In genomic region chr21:44880762-44881585, GRCh38 we compare ENCODE assay signal across 8 cellular contexts. TPM values are rescaled to one million over a fixed set of nuclear protein-coding genes. Genes with fewer than 3 reads are reported as not detected.
DNase-seq lines count a peak whose midpoint lies in the region; ATAC-seq, FAIRE-seq and TF ChIP-seq lines count a peak whose summit lies in the region.

No MANE protein-coding gene starts in this region.

- WGBS in IMR-90 (ENCODE audit: extremely low coverage in 2 of 2, insufficient read length in 1 of 2), 2 experiments, result no CpG with 5 or more reads among the region's 6 CpGs
- WGBS in small intestine, 3 donors, result 40 to 51% (median 47%) methylated on average over 6 of the region's 6 CpGs

- H3K36me3 ChIP-seq in ACC112 (ENCODE audit: insufficient read depth, low read length) (no peaks in the 10 kb centered on the region), IMR-90 (ENCODE audit: control insufficient read depth, insufficient read depth, low read length) (no peaks in the 10 kb centered on the region), small intestine (ENCODE audit: control insufficient read depth in 2 of 2, insufficient read depth in 2 of 2, low read length in 2 of 2) (no peaks in the 10 kb centered on the region)

- H3K27ac Mint-ChIP-seq in activated CD8-positive, alpha-beta T cell treated with anti-CD3 and anti-CD28 coated beads, Interleukin-2, amount 10 ng/mL, durations not matched to agents 7 days and 5 days, result peak overlapping the region; percentile 80

- H3K4me2 ChIP-seq in IMR-90 (ENCODE audit: low read depth, low read length), result peak overlapping the region; percentile 30; the same call in 1 of the 2 replicates

- no peak for TF ChIP-seq CTCF in IMR-90 (conservative IDR thresholded peaks at IDR 0.05; ENCODE audit: low read depth, low read length)

- H2BK120ac ChIP-seq in IMR-90 (ENCODE audit: low read depth, low read length), result peak overlapping the region; percentile 50

- H3K79me1 ChIP-seq in IMR-90 (ENCODE audit: low read depth in 1 of 2, low read length in 2 of 2), result no peaks in the 10 kb centered on the region; a peak in 1 of 4 replicates

- H2AK9ac ChIP-seq in IMR-90 (replicated peaks; ENCODE audit: low read depth, low read length, poor library complexity), result no peak overlapping the region

- TF ChIP-seq RAD21 in IMR-90 (IDR thresholded peaks at IDR 0.05; ENCODE audit: low read length), result no peak

- H3K27me3 Mint-ChIP-seq in activated CD8-positive, alpha-beta T cell treated with anti-CD3 and anti-CD28 coated beads, Interleukin-2, amount 10 ng/mL, durations not matched to agents 7 days and 5 days (ENCODE audit: low read depth), result no peaks in the 10 kb centered on the region

- H3K4me1 ChIP-seq in ACC112 (ENCODE audit: control insufficient read depth, insufficient read depth, low read length, unreplicated experiment), result peaks cover 18% of the 10 kb centered on the region
- peaks cover 6% of the 10 kb centered on the region for H3K4me1 ChIP-seq in IMR-90 (ENCODE audit: control insufficient read depth, insufficient read depth, low read length)
- H3K4me1 ChIP-seq in small intestine (ENCODE audit: control insufficient read depth in 2 of 2, insufficient read depth in 1 of 2, low read depth in 1 of 2, low read length in 1 of 2), result peaks cover 0 to 5% of the 10 kb centered on the region in 2 donors

- H4K8ac ChIP-seq in IMR-90 (ENCODE audit: low read depth in 2 of 2, low read length in 2 of 2), result peak overlapping the region in 1 of 2 experiments; percentile 56; a peak in 2 of 4 replicates

- H2BK20ac ChIP-seq in IMR-90 (ENCODE audit: low read depth, low read length), result peak overlapping the region; percentile 2; the same call in 1 of the 2 replicates

- H2BK15ac ChIP-seq in IMR-90 (ENCODE audit: low read depth, low read length), result 0 out of 3 replicates have a peak overlapping the region, but pooled peaks have one; percentile 31

- dilution Hi-C loops in IMR-90 (cut with HindIII; ENCODE audit: low sequenced_read_pairs, unreplicated experiment), result no loop called here

- H3K56ac ChIP-seq in IMR-90 (ENCODE audit: extremely low read depth, insufficient read depth, low read length), result no peak overlapping the region

- H3K27me3 ChIP-seq in ACC112 (ENCODE audit: insufficient read depth, low read length) (no peaks in the 10 kb centered on the region), IMR-90 (ENCODE audit: control insufficient read depth, insufficient read depth, low read length) (peaks cover 3% of the 10 kb centered on the region; the same call in 1 of the 2 replicates), small intestine (ENCODE audit: control insufficient read depth in 2 of 2, insufficient read depth in 2 of 2, low read length in 2 of 2) (peaks cover 0 to 2% of the 10 kb centered on the region in 2 donors)

- H3K9me3 ChIP-seq in IMR-90 (ENCODE audit: control insufficient read depth, insufficient read depth, low read length) (peaks cover 4% of the 10 kb centered on the region; the same call in 1 of the 2 replicates), small intestine (ENCODE audit: control insufficient read depth, low read depth) (no peaks in the 10 kb centered on the region)

- no peak overlapping the region for H3K9ac ChIP-seq in IMR-90 (ENCODE audit: low read depth, low read length)

- peak overlapping the region; percentile 38 for H3K4ac ChIP-seq in IMR-90 (ENCODE audit: low read depth, low read length)

- POLR2A ChIA-PET in IMR-90 (lab: Charles Lee; ENCODE audit: unreplicated experiment), result no interaction called here
- POLR2A ChIA-PET in activated CD8-positive, alpha-beta T cell treated with anti-CD3 and anti-CD28 coated beads, Interleukin-2, amount 10 ng/mL, durations not matched to agents 7 days and 5 days (lab: Charles Lee), result no interaction called here

- no peak overlapping the region for H3K4me3 ChIP-seq in ACC112 (ENCODE audit: low read depth, low read length)
- H3K4me3 ChIP-seq in IMR-90 (ENCODE audit: insufficient read depth, low read depth, low read length), result no peak overlapping the region
- no peak overlapping the region for H3K4me3 ChIP-seq in small intestine (ENCODE audit: low read depth in 1 of 2, low read length in 2 of 2)

- DNase-seq in IMR-90 (peak; percentile 71), kidney glomerular epithelial cell (lab: John Stamatoyannopoulos, UW) (peak; percentile 74), small intestine (no peak), T-helper 9 cell (no peak)
- DNase-seq in activated CD8-positive, alpha-beta T cell treated with anti-CD3 and anti-CD28 coated beads, Interleukin-2, amount 10 ng/mL, durations not matched to agents 7 days and 5 days, result no peak

- in situ Hi-C loops in IMR-90 (cut with MboI; ENCODE audit: low sequenced_read_pairs), result loop anchor here (5.0 kb wide), 1 partner anchor 46 kb away; no protein-coding TSS in a partner anchor

- H4K20me1 ChIP-seq in IMR-90 (ENCODE audit: insufficient read depth, low read length), result peaks cover 3% of the 10 kb centered on the region; the same call in 1 of the 2 replicates

- FAIRE-seq in small intestine (lab: Jason Lieb, UNC), result no peak

- CTCF ChIA-PET in IMR-90 (lab: Yijun Ruan, JAX), result interaction anchor here (0.6 to 1.4 kb wide), 2 partner anchors 15 to 47 kb away, joined by 3 to 4 read pairs; no protein-coding TSS in a partner anchor
- CTCF ChIA-PET in activated CD8-positive, alpha-beta T cell treated with anti-CD3 and anti-CD28 coated beads, Interleukin-2, amount 10 ng/mL, durations not matched to agents 7 days and 5 days (lab: Charles Lee), result interaction anchor here (1.0 to 1.6 kb wide), 10 partner anchors 8 to 247 kb away, joined by 3 to 7 read pairs (median 4); partner anchors contain the start of gene PTTG1IP

- peak overlapping the region; percentile 10; the same call in 1 of the 2 replicates for H3K23ac ChIP-seq in IMR-90 (ENCODE audit: low read depth, low read length)

- peaks cover 14% of the 10 kb centered on the region for H3K9me1 ChIP-seq in IMR-90 (ENCODE audit: insufficient read depth, low read length)

- intact Hi-C loops in IMR-90 (cut with micrococcal nuclease), result no loop called here

- H3K9me3 Mint-ChIP-seq in activated CD8-positive, alpha-beta T cell treated with anti-CD3 and anti-CD28 coated beads, Interleukin-2, amount 10 ng/mL, durations not matched to agents 7 days and 5 days (ENCODE audit: insufficient read depth), result no peaks in the 10 kb centered on the region

- no peak overlapping the region for H3K18ac ChIP-seq in IMR-90 (ENCODE audit: low read depth, low read length)

- H3K79me2 ChIP-seq in ACC112 (ENCODE audit: control insufficient read depth, insufficient read depth, low read length, unreplicated experiment), result no peaks in the 10 kb centered on the region

- ATAC-seq in IMR-90 (ENCODE audit: low read depth), result peak; percentile 82
- peak; percentile 46 for ATAC-seq in activated CD8-positive, alpha-beta T cell treated with anti-CD3 and anti-CD28 coated beads, Interleukin-2, amount 10 ng/mL, durations not matched to agents 7 days and 5 days
- ATAC-seq in HG02870 (IDR thresholded peaks at IDR 0.05; ENCODE audit: unreplicated experiment), result no peak
- ATAC-seq in GM21423 (IDR thresholded peaks at IDR 0.05; ENCODE audit: unreplicated experiment), result no peak

- peak overlapping the region; percentile 36 for H2BK5ac ChIP-seq in IMR-90 (ENCODE audit: low read depth, low read length, poor library complexity, severe bottlenecking)

- no TSS peak for BruUV-seq in IMR-90 (replicated peaks; lab: Mats Ljungman, UMichigan)

- no peak overlapping the region for H3K14ac ChIP-seq in IMR-90 (replicated peaks; ENCODE audit: low read depth, low read length)

- no peak overlapping the region for H4K5ac ChIP-seq in IMR-90 (ENCODE audit: low read depth, low read length)

- H4K91ac ChIP-seq in IMR-90 (ENCODE audit: insufficient read depth, low read depth, low read length), result peak overlapping the region; percentile 1; the same call in 1 of the 2 replicates

- peaks cover 6% of the 10 kb centered on the region for H3K36me3 Mint-ChIP-seq in activated CD8-positive, alpha-beta T cell treated with anti-CD3 and anti-CD28 coated beads, Interleukin-2, amount 10 ng/mL, durations not matched to agents 7 days and 5 days (ENCODE audit: low read depth)

- H2AFZ ChIP-seq in ACC112 (ENCODE audit: low read length, unreplicated experiment) (no peak overlapping the region), IMR-90 (replicated peaks; ENCODE audit: low read length, poor library complexity) (peak overlapping the region; percentile 58)

- H3K4me3 Mint-ChIP-seq in activated CD8-positive, alpha-beta T cell treated with anti-CD3 and anti-CD28 coated beads, Interleukin-2, amount 10 ng/mL, durations not matched to agents 7 days and 5 days, result peak overlapping the region; percentile 12

- H3K27ac ChIP-seq in ACC112 (ENCODE audit: low read depth, low read length), result 0 out of 2 replicates have a peak overlapping the region, but pooled peaks have one; percentile 6
- H3K27ac ChIP-seq in IMR-90 (ENCODE audit: insufficient read depth, low read length), result no peak overlapping the region; the same call in 1 of the 2 replicates
- H3K27ac ChIP-seq in small intestine (ENCODE audit: low read depth in 1 of 2, low read length in 1 of 2), result peak overlapping the region in 1 of 2 donors; percentile 6

- peaks cover 33% of the 10 kb centered on the region for H3K4me1 Mint-ChIP-seq in activated CD8-positive, alpha-beta T cell treated with anti-CD3 and anti-CD28 coated beads, Interleukin-2, amount 10 ng/mL, durations not matched to agents 7 days and 5 days (ENCODE audit: low read depth)

- H2AK5ac ChIP-seq in IMR-90 (ENCODE audit: low read depth, low read length), result no peak overlapping the region; the same call in 1 of the 2 replicates

- TF ChIP-seq POLR2A in IMR-90 (IDR thresholded peaks at IDR 0.05; ENCODE audit: low read depth, low read length), result no peak

RNA-seq across cellular contexts. Expression of gene PTTG1IP, which starts 7.5 kb away (rescaled TPM):
- 194 and 230 TPM in 2 replicates for total RNA-seq in IMR-90 (2012; rRNA removed)
- polyA plus RNA-seq in IMR-90 (2012; rRNA removed), result 156 and 167 TPM in 2 replicates
- polyA plus RNA-seq in IMR-90 (2012; cell fraction: cytosol; rRNA removed), result 112 and 137 TPM in 2 replicates
- 67.9 and 125 TPM in 2 replicates for polyA plus RNA-seq in IMR-90 (2012; cell fraction: nucleus; rRNA removed; ENCODE audit: low replicate concordance)
- 10 to 100 TPM; 54.9 to 55.2 TPM for total RNA-seq in activated CD8-positive, alpha-beta T cell treated with anti-CD3 and anti-CD28 coated beads, Interleukin-2, amount 10 ng/mL, durations not matched to agents 7 days and 5 days
- 100 to 1,000 TPM; 116 to 128 (median 128) TPM for polyA plus RNA-seq in small intestine

RNA-seq across cellular contexts. Expression of gene ITGB2, which starts 39.7 kb away (rescaled TPM):
- total RNA-seq in IMR-90 (2012; rRNA removed), result not detected in 2 replicates
- polyA plus RNA-seq in IMR-90 (2012; rRNA removed) (0.14 TPM in 1 of 2 replicates, not detected in the other), small intestine (10 to 100 TPM in 2 of 3 donors, 1 to 10 TPM in 1; 4.5 to 16.4 (median 15.4) TPM)
- 0.06 and 0.15 TPM in 2 replicates for polyA plus RNA-seq in IMR-90 (2012; cell fraction: cytosol; rRNA removed)
- 0.07 TPM in 1 of 2 replicates, not detected in the other for polyA plus RNA-seq in IMR-90 (2012; cell fraction: nucleus; rRNA removed; ENCODE audit: low replicate concordance)
- 100 to 1,000 TPM; 503 to 530 TPM for total RNA-seq in activated CD8-positive, alpha-beta T cell treated with anti-CD3 and anti-CD28 coated beads, Interleukin-2, amount 10 ng/mL, durations not matched to agents 7 days and 5 days

RNA-seq across cellular contexts. Expression of gene SLX9, which starts 58.9 kb away (rescaled TPM):
- 10.4 and 17.5 TPM in 2 replicates for total RNA-seq in IMR-90 (2012; rRNA removed)
- polyA plus RNA-seq in IMR-90 (2012; rRNA removed), result 21.7 and 27.4 TPM in 2 replicates
- 29.5 and 45.6 TPM in 2 replicates for polyA plus RNA-seq in IMR-90 (2012; cell fraction: cytosol; rRNA removed)
- polyA plus RNA-seq in IMR-90 (2012; cell fraction: nucleus; rRNA removed; ENCODE audit: low replicate concordance), result 26.6 and 28.5 TPM in 2 replicates
- total RNA-seq in activated CD8-positive, alpha-beta T cell treated with anti-CD3 and anti-CD28 coated beads, Interleukin-2, amount 10 ng/mL, durations not matched to agents 7 days and 5 days, result 10 to 100 TPM; 56.6 to 60.4 TPM
- polyA plus RNA-seq in small intestine, result 10 to 100 TPM; 10.7 to 31.5 (median 30.0) TPM

Comparison
In these comparisons a context has a peak if more than half of its experiments do, and no peak if none do; other contexts are left out.
1. ATAC-seq: peak in IMR-90 (single experiment) and activated CD8-positive, alpha-beta T cell treated with anti-CD3 and anti-CD28 coated beads, Interleukin-2, amount 10 ng/mL, durations not matched to agents 7 days and 5 days (single experiment); none in HG02870 (single experiment) and GM21423 (single experiment).
2. DNase-seq: peak in IMR-90 (single experiment) and kidney glomerular epithelial cell (single experiment); none in activated CD8-positive, alpha-beta T cell treated with anti-CD3 and anti-CD28 coated beads, Interleukin-2, amount 10 ng/mL, durations not matched to agents 7 days and 5 days (single experiment), small intestine (single experiment) and T-helper 9 cell (single experiment).
3. RNA of gene ITGB2, which starts 39.7 kb away (total RNA-seq): 503 to 530 TPM in activated CD8-positive, alpha-beta T cell treated with anti-CD3 and anti-CD28 coated beads, Interleukin-2, amount 10 ng/mL, durations not matched to agents 7 days and 5 days; not detected in IMR-90; every median in the first group is over 100 times any median in the second.